ENCODE assay signal across 1 cellular context in the genomic region with DNA sequence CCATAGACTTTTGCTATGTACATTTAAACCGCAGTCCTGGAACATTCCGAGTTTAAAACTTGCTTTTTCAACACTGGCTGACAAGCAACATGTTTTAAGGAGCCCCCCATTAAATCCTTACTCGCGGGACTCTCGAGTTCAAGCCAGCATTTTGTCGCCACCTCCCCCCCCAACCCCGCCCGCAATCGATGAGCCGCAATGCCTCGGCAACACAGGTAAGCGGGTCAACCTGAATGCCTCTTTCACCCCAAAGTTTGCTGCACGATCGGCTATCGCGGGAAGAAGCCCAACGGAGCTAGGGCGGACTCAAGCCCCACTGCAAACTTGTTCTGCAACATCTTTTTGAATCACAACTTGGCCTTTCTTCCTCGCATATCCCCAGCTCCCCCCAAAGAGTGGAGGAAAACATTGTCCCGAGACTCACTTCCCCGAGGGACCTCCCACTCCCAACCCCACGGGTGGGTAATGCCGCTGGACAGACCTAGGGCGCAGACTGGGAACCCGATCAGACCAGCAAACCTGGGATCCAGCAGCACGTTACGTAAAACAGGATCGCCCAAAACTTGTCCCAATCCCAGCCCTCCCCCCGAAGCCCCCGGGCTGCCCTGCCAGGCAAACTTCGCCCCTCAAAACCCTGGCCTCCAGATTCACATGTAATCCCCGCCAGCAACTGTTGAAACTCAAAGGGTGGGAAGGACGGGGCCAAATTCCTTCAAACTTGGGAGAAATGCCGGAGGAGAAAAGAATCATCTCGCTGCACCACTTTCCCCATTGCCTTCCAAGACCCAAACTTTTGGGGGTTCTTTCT.
TF ChIP-seq lines count a peak whose summit lies in the region.

No MANE protein-coding gene starts in this region.

TF ChIP-seq in SK-N-SH, 30 proteins besides CTCF, POLR2A, EP300 and RAD21 (continued from another document):
- TF ChIP-seq, protein P1, sequence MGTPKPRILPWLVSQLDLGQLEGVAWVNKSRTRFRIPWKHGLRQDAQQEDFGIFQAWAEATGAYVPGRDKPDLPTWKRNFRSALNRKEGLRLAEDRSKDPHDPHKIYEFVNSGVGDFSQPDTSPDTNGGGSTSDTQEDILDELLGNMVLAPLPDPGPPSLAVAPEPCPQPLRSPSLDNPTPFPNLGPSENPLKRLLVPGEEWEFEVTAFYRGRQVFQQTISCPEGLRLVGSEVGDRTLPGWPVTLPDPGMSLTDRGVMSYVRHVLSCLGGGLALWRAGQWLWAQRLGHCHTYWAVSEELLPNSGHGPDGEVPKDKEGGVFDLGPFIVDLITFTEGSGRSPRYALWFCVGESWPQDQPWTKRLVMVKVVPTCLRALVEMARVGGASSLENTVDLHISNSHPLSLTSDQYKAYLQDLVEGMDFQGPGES (IDR thresholded peaks at IDR 0.05; ENCODE audit: low read depth, low read length) = no peak
- no peak for TF ChIP-seq TCF12 (IDR thresholded peaks at IDR 0.05)
- TF ChIP-seq TAF1 (IDR thresholded peaks at IDR 0.05; ENCODE audit: borderline replicate concordance, low read depth, low read length) = no peak
- no peak for TF ChIP-seq RFX5 (IDR thresholded peaks at IDR 0.05; ENCODE audit: low read length)
- no peak for TF ChIP-seq POLR2AphosphoS5 (IDR thresholded peaks at IDR 0.05; ENCODE audit: low read depth, low read length)
- TF ChIP-seq NFIC (IDR thresholded peaks at IDR 0.05; ENCODE audit: borderline replicate concordance) = no peak
- no peak for TF ChIP-seq MEF2A (IDR thresholded peaks at IDR 0.05; ENCODE audit: borderline replicate concordance, low read depth)
- TF ChIP-seq FOXJ3 (CRISPR knock-in tag; IDR thresholded peaks at IDR 0.05) = no peak
- no peak for TF ChIP-seq ELF1 (IDR thresholded peaks at IDR 0.05)
